In genomic region chr1:232630894-232631195, GRCh38 we compare ENCODE assay signal across 9 cellular contexts. TPM values are rescaled to one million over a fixed set of nuclear protein-coding genes. Genes with fewer than 3 reads are reported as not detected.
DNase-seq lines count a peak whose midpoint lies in the region; ATAC-seq, FAIRE-seq and TF ChIP-seq lines count a peak whose summit lies in the region.
"Had no signal": no experiment of that assay in that cellular context is flagged by ENCODE, and none has a peak within 500 bp of the region (broad histone marks: within the 10 kb centered on the region; RNA-seq: fewer than 3 reads in every experiment).

No MANE protein-coding gene starts in this region.

- H3K4me3 Mint-ChIP-seq in activated CD4-positive, alpha-beta T cell treated with anti-CD3 and anti-CD28 coated beads for 36 hours: peak overlapping the region; percentile 73
- peak overlapping the region; percentile 85 for H3K4me3 Mint-ChIP-seq in activated naive CD8-positive, alpha-beta T cell

- intact Hi-C loops in activated CD4-positive, alpha-beta T cell treated with anti-CD3 and anti-CD28 coated beads for 36 hours (cut with DNase I, micrococcal nuclease): loop anchor here (1.0 to 10.0 kb wide), 7 partner anchors 44 to 765 kb away; partner anchors contain the start of genes MAP10 (in 2 of the 2) and NTPCR (in 2 of the 2)

- no peaks in the 10 kb centered on the region for H4K20me1 ChIP-seq in keratinocyte (ENCODE audit: control insufficient read depth, extremely low read depth, insufficient read depth, low read length)

- peaks cover 11% of the 10 kb centered on the region for H3K27me3 Mint-ChIP-seq in activated CD4-positive, alpha-beta T cell treated with anti-CD3 and anti-CD28 coated beads for 36 hours
- peaks cover 22% of the 10 kb centered on the region for H3K27me3 Mint-ChIP-seq in activated naive CD8-positive, alpha-beta T cell

- H2AFZ ChIP-seq in keratinocyte (ENCODE audit: control insufficient read depth, low read length): peak overlapping the region; percentile 89

- H3K9me1 ChIP-seq in keratinocyte (ENCODE audit: control insufficient read depth, extremely low read depth, insufficient read depth, low read length): no peaks in the 10 kb centered on the region

- H3K9ac ChIP-seq in keratinocyte (ENCODE audit: control insufficient read depth, extremely low read depth, insufficient read depth, low read length): peak overlapping the region; percentile 63
- H3K9ac ChIP-seq in subcutaneous abdominal adipose tissue (ENCODE audit: low read length in 5 of 5): peak overlapping the region in 3 of 5 donors; percentile 53 to 77 (median 70)

- no peak for TF ChIP-seq CTCF in keratinocyte (optimal IDR thresholded peaks at IDR 0.05 in 1 of 3, IDR thresholded peaks at IDR 0.05 in 1 of 3, conservative IDR thresholded peaks at IDR 0.05 in 1 of 3; ENCODE audit: extremely low read depth in 1 of 3, insufficient read depth in 2 of 3, low read length in 3 of 3)

- POLR2A ChIA-PET in activated CD4-positive, alpha-beta T cell treated with anti-CD3 and anti-CD28 coated beads for 36 hours (lab: Charles Lee): no interaction called here

- H3K9me3 ChIP-seq in keratinocyte (ENCODE audit: control insufficient read depth, low read depth, low read length): no peaks in the 10 kb centered on the region
- H3K9me3 ChIP-seq in subcutaneous abdominal adipose tissue (ENCODE audit: control insufficient read depth in 5 of 5, low read length in 5 of 5): no peaks in the 10 kb centered on the region

- no peak for FAIRE-seq in keratinocyte (lab: Jason Lieb, UNC)
- FAIRE-seq: K562 had no signal

- H3K4me3 ChIP-seq in keratinocyte (ENCODE audit: control insufficient read depth in 2 of 3, extremely low read depth in 1 of 3, insufficient read depth in 2 of 3, low read depth in 1 of 3, low read length in 3 of 3) (peak overlapping the region; percentile 61 to 79 (median 68)), subcutaneous abdominal adipose tissue (ENCODE audit: low read depth in 1 of 5, low read length in 5 of 5) (peak overlapping the region; percentile 53 to 80 (median 75))
- H3K4me3 ChIP-seq: K562 had no signal

- H3K9me3 Mint-ChIP-seq in activated CD4-positive, alpha-beta T cell treated with anti-CD3 and anti-CD28 coated beads for 36 hours (ENCODE audit: low read depth): no peaks in the 10 kb centered on the region
- no peaks in the 10 kb centered on the region for H3K9me3 Mint-ChIP-seq in activated naive CD8-positive, alpha-beta T cell (ENCODE audit: low read depth)

- dilution Hi-C loops in keratinocyte (cut with MboI; ENCODE audit: extremely low pct_ligation_motif_present, low sequenced_read_pairs): no loop called here

- H3K4me2 ChIP-seq in keratinocyte (ENCODE audit: control insufficient read depth, extremely low read depth, insufficient read depth, low read depth, low read length): peak overlapping the region; percentile 90

- no peaks in the 10 kb centered on the region for H3K79me2 ChIP-seq in keratinocyte (ENCODE audit: control insufficient read depth, insufficient read depth, low read length)

- H3K27me3 ChIP-seq in keratinocyte (ENCODE audit: control insufficient read depth, extremely low read depth, insufficient read depth, low read length) (no peaks in the 10 kb centered on the region), subcutaneous abdominal adipose tissue (ENCODE audit: control insufficient read depth in 5 of 5, insufficient read depth in 4 of 5, low read length in 5 of 5) (peaks cover 0 to 6% (median 0%) of the 10 kb centered on the region in 5 donors)

- H3K36me3 ChIP-seq in keratinocyte (ENCODE audit: control insufficient read depth in 2 of 2, extremely low read depth in 1 of 2, insufficient read depth in 2 of 2, low read length in 2 of 2) (no peaks in the 10 kb centered on the region), subcutaneous abdominal adipose tissue (ENCODE audit: control insufficient read depth in 5 of 5, insufficient read depth in 5 of 5, low read length in 5 of 5) (no peaks in the 10 kb centered on the region)

- no peaks in the 10 kb centered on the region for H3K36me3 Mint-ChIP-seq in activated CD4-positive, alpha-beta T cell treated with anti-CD3 and anti-CD28 coated beads for 36 hours (ENCODE audit: low read depth)
- H3K36me3 Mint-ChIP-seq in activated naive CD8-positive, alpha-beta T cell: no peaks in the 10 kb centered on the region

- no peak overlapping the region for H3K27ac Mint-ChIP-seq in activated CD4-positive, alpha-beta T cell treated with anti-CD3 and anti-CD28 coated beads for 36 hours
- H3K27ac Mint-ChIP-seq in activated naive CD8-positive, alpha-beta T cell: no peak overlapping the region

- H3K4me1 Mint-ChIP-seq in activated CD4-positive, alpha-beta T cell treated with anti-CD3 and anti-CD28 coated beads for 36 hours: peaks cover 28% of the 10 kb centered on the region
- H3K4me1 Mint-ChIP-seq in activated naive CD8-positive, alpha-beta T cell (ENCODE audit: low read depth): peaks cover 31% of the 10 kb centered on the region

- CTCF ChIA-PET in activated CD4-positive, alpha-beta T cell treated with anti-CD3 and anti-CD28 coated beads for 36 hours (lab: Charles Lee): no interaction called here

- H3K27ac ChIP-seq in keratinocyte (ENCODE audit: control insufficient read depth, insufficient read depth, low read length) (no peak overlapping the region), subcutaneous abdominal adipose tissue (ENCODE audit: low read depth, low read length) (peak overlapping the region; percentile 46)

- peaks cover 9% of the 10 kb centered on the region for H3K4me1 ChIP-seq in keratinocyte (ENCODE audit: control insufficient read depth, extremely low read depth, insufficient read depth, low read length)
- peaks cover 0 to 32% (median 25%) of the 10 kb centered on the region in 5 donors for H3K4me1 ChIP-seq in subcutaneous abdominal adipose tissue (ENCODE audit: control insufficient read depth in 5 of 5, insufficient read depth in 5 of 5, low read length in 5 of 5)

- no peak for ATAC-seq in activated CD4-positive, alpha-beta T cell treated with anti-CD3 and anti-CD28 coated beads for 36 hours
- no peak for ATAC-seq in HG02623 (IDR thresholded peaks at IDR 0.05; ENCODE audit: unreplicated experiment)
- ATAC-seq: K562 had no signal

- DNase-seq in activated CD4-positive, alpha-beta T cell treated with anti-CD3 and anti-CD28 coated beads for 36 hours: no peak
- no peak for DNase-seq in activated CD4-positive, alpha-beta T cell treated with anti-CD3 and anti-CD28 coated beads, Interleukin-2, amount 50 U/mL, for 48 hours
- DNase-seq in keratinocyte (ENCODE audit: low read depth, low spot score): no peak
- DNase-seq in iPS-NIHi11 (ENCODE audit: low spot score): no peak
- DNase-seq in NCI-H748 (lab: John Stamatoyannopoulos, UW; ENCODE audit: unreplicated experiment): no peak

RNA-seq across cellular contexts. Expression of gene SIPA1L2, which starts 0.9 kb away (rescaled TPM):
- 1 to 10 TPM; 3.7 to 4.0 TPM for total RNA-seq in activated CD4-positive, alpha-beta T cell treated with anti-CD3 and anti-CD28 coated beads for 36 hours
- 1.7 to 3.1 TPM (median 2.1 TPM) in 3 replicates for polyA plus RNA-seq in keratinocyte
- 7.3 TPM for polyA plus RNA-seq in keratinocyte (2011; ENCODE audit: low read depth)
- polyA plus RNA-seq in keratinocyte (2011; cell fraction: cytosol; rRNA removed): 1.3 and 1.8 TPM in 2 replicates
- polyA plus RNA-seq in keratinocyte (2011; cell fraction: nucleus; rRNA removed): 9.6 and 12.1 TPM in 2 replicates
- 1.1 and 4.5 TPM in 2 replicates for polyA plus RNA-seq in keratinocyte (2012; ENCODE audit: low replicate concordance)
- polyA minus RNA-seq in keratinocyte: 1.8 to 7.2 TPM (median 3.5 TPM) in 3 replicates
- 2.1 TPM for polyA minus RNA-seq in keratinocyte (2011; cell fraction: cytosol; rRNA and poly(A)+ RNA removed)
- polyA minus RNA-seq in keratinocyte (2011; cell fraction: nucleus; rRNA and poly(A)+ RNA removed): 6.5 and 7.5 TPM in 2 replicates
- polyA plus RNA-seq: K562 had no signal
